Comparison of ENCODE assay signal across 17 cellular contexts in the genomic region with DNA sequence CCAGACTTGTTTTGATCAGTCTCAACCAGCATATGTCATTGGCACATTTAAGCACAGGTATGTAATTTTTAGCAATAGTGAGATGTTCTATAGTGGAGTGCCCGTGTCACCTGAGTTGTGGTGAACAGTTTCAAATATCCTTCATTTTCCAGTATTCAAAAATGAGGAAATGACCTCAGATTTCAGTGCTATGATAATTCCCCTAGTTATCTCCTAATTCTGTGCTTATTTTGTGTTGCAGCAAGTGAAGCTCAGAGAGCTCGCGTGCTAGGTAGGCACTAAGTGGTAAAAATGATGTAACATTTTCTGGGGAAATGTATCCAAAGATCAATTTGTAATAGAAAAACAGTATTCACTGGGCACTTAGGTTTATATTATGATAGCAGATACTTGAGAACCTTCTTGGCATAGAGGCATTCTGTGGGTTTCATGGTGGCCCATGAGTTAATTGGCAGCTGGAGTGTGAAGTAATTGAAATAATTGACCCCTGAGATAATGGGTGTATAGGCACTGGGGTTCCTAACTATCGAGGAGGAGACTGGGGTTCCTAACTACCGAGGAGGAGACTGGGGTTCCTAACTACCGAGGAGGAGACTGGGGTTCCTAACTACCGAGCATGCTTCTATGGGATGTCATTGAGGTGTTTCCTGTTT.
A peak's percentile ranks its signal among the peaks of the same experiment; 100 is the strongest.
DNase-seq lines count a peak whose midpoint lies in the region; ATAC-seq and TF ChIP-seq lines count a peak whose summit lies in the region.
"Had no signal": no experiment of that assay in that cellular context is flagged by ENCODE, and none has a peak within 500 bp of the region (broad histone marks: within the 10 kb centered on the region; RNA-seq: fewer than 3 reads in every experiment).

No MANE protein-coding gene starts in this region.

- H2AK5ac ChIP-seq in IMR-90 (ENCODE audit: low read depth, low read length) = peak overlapping the region; percentile 84

- TF ChIP-seq CTCF in IMR-90 (conservative IDR thresholded peaks at IDR 0.05; ENCODE audit: low read depth, low read length) = no peak
- no peak for TF ChIP-seq CTCF in suprapubic skin (IDR thresholded peaks at IDR 0.05)

- intact Hi-C loops in IMR-90 (cut with micrococcal nuclease) = no loop called here
- intact Hi-C loops in dendritic cell treated with granulocyte-macrophage colony-stimulating factor and Interleukin-4, amounts not matched to agents 40 ng/mL and 50 ng/mL, for 4 days (cut with micrococcal nuclease) = no loop called here

- H3K4me2 ChIP-seq in IMR-90 (ENCODE audit: low read depth, low read length) = no peak overlapping the region

- H2AFZ ChIP-seq in IMR-90 (replicated peaks; ENCODE audit: low read length, poor library complexity) = no peak overlapping the region

- H4K8ac ChIP-seq in IMR-90 (ENCODE audit: low read depth in 2 of 2, low read length in 2 of 2) = peak overlapping the region; percentile 76 to 77; a peak in 3 of 4 replicates

- TF ChIP-seq POLR2A in IMR-90 (IDR thresholded peaks at IDR 0.05; ENCODE audit: low read depth, low read length) (no peak), suprapubic skin (IDR thresholded peaks at IDR 0.05) (no peak)

- H3K18ac ChIP-seq in IMR-90 (ENCODE audit: low read depth, low read length) = peak overlapping the region; percentile 89

- H2BK5ac ChIP-seq in IMR-90 (ENCODE audit: low read depth, low read length, poor library complexity, severe bottlenecking) = peak overlapping the region; percentile 62

- H3K9me3 ChIP-seq in IMR-90 (ENCODE audit: control insufficient read depth, insufficient read depth, low read length) (no peaks in the 10 kb centered on the region), suprapubic skin (no peaks in the 10 kb centered on the region)
- H3K9me3 ChIP-seq: esophagus muscularis mucosa had no signal

- TF ChIP-seq EP300 in suprapubic skin (IDR thresholded peaks at IDR 0.05) = no peak

- DNase-seq in activated naive CD4-positive, alpha-beta T cell (lab: John Stamatoyannopoulos, UW) = no peak
- DNase-seq in IMR-90 (no peak), suprapubic skin (ENCODE audit: low spot score in 2 of 2) (no peak), NCI-H2227 treated with DMSO at 0.1 percent for 48 hours (lab: John Stamatoyannopoulos, UW) (no peak), activated gamma-delta T cell (lab: John Stamatoyannopoulos, UW) (no peak), NCI-H510A (lab: John Stamatoyannopoulos, UW) (no peak)
- DNase-seq: DMS79 treated with DMSO at 0.1 percent for 48 hours; effector CD8-positive, alpha-beta T cell; NCI-H1092; NCI-H2107; NCI-H526 treated with DMSO at 0.1 percent for 48 hours; PC-3 had no signal

- peak overlapping the region; percentile 71 for H3K4ac ChIP-seq in IMR-90 (ENCODE audit: low read depth, low read length)

- H3K9me1 ChIP-seq in IMR-90 (ENCODE audit: insufficient read depth, low read length) = peaks cover 23% of the 10 kb centered on the region

- H3K27me3 ChIP-seq in IMR-90 (ENCODE audit: control insufficient read depth, insufficient read depth, low read length) = no peaks in the 10 kb centered on the region
- H3K27me3 ChIP-seq in suprapubic skin = no peaks in the 10 kb centered on the region
- H3K27me3 ChIP-seq: esophagus muscularis mucosa had no signal

- no peak for ATAC-seq in IMR-90 (ENCODE audit: low read depth)
- ATAC-seq: K562, PC-3 had no signal

- no peaks in the 10 kb centered on the region for H3K9me3 Mint-ChIP-seq in activated naive CD4-positive, alpha-beta T cell treated with anti-CD3 and anti-CD28 coated beads, Interleukin-2, amount 50 U/mL, for 24 hours
- H3K9me3 Mint-ChIP-seq in dendritic cell treated with granulocyte-macrophage colony-stimulating factor and Interleukin-4, amounts not matched to agents 40 ng/mL and 50 ng/mL, for 4 days = peaks cover 15% of the 10 kb centered on the region

- in situ Hi-C loops in IMR-90 (cut with MboI; ENCODE audit: low sequenced_read_pairs) = no loop called here

- no peak for TF ChIP-seq RAD21 in IMR-90 (IDR thresholded peaks at IDR 0.05; ENCODE audit: low read length)

- H3K14ac ChIP-seq in IMR-90 (replicated peaks; ENCODE audit: low read depth, low read length) = peak overlapping the region; percentile 63

- H2AK9ac ChIP-seq in IMR-90 (replicated peaks; ENCODE audit: low read depth, low read length, poor library complexity) = no peak overlapping the region

- H4K91ac ChIP-seq in IMR-90 (ENCODE audit: insufficient read depth, low read depth, low read length) = peak overlapping the region; percentile 80

- no peaks in the 10 kb centered on the region for H3K27me3 Mint-ChIP-seq in activated naive CD4-positive, alpha-beta T cell treated with anti-CD3 and anti-CD28 coated beads, Interleukin-2, amount 50 U/mL, for 24 hours
- no peaks in the 10 kb centered on the region for H3K27me3 Mint-ChIP-seq in dendritic cell treated with granulocyte-macrophage colony-stimulating factor and Interleukin-4, amounts not matched to agents 40 ng/mL and 50 ng/mL, for 4 days

- H4K20me1 ChIP-seq in IMR-90 (ENCODE audit: insufficient read depth, low read length) = no peaks in the 10 kb centered on the region

- H3K9ac ChIP-seq in IMR-90 (ENCODE audit: low read depth, low read length) = no peak overlapping the region

- BruUV-seq in IMR-90 (replicated peaks; lab: Mats Ljungman, UMichigan) = no TSS peak

- H3K56ac ChIP-seq in IMR-90 (ENCODE audit: extremely low read depth, insufficient read depth, low read length) = no peak overlapping the region

- POLR2A ChIA-PET in IMR-90 (lab: Charles Lee; ENCODE audit: unreplicated experiment) = no interaction called here

- H2BK20ac ChIP-seq in IMR-90 (ENCODE audit: low read depth, low read length) = peak overlapping the region; percentile 47

- H3K4me3 Mint-ChIP-seq in activated naive CD4-positive, alpha-beta T cell treated with anti-CD3 and anti-CD28 coated beads, Interleukin-2, amount 50 U/mL, for 24 hours = no peak overlapping the region
- H3K4me3 Mint-ChIP-seq in dendritic cell treated with granulocyte-macrophage colony-stimulating factor and Interleukin-4, amounts not matched to agents 40 ng/mL and 50 ng/mL, for 4 days = no peak overlapping the region
- H3K4me3 Mint-ChIP-seq: T-helper 2 cell treated with Interferon-gamma antibody and Interleukin-4, amounts not matched to agents 5 μg/mL and 100 μg/mL, for 36 hours had no signal

- H3K4me1 Mint-ChIP-seq in activated naive CD4-positive, alpha-beta T cell treated with anti-CD3 and anti-CD28 coated beads, Interleukin-2, amount 50 U/mL, for 24 hours = peaks cover 78% of the 10 kb centered on the region
- H3K4me1 Mint-ChIP-seq in dendritic cell treated with granulocyte-macrophage colony-stimulating factor and Interleukin-4, amounts not matched to agents 40 ng/mL and 50 ng/mL, for 4 days (ENCODE audit: low read depth) = peaks cover 68% of the 10 kb centered on the region

- H2BK15ac ChIP-seq in IMR-90 (ENCODE audit: low read depth, low read length) = peak overlapping the region; percentile 93; the same call in 2 of the 3 replicates

- dilution Hi-C loops in IMR-90 (cut with HindIII; ENCODE audit: low sequenced_read_pairs, unreplicated experiment) = no loop called here

- H3K36me3 Mint-ChIP-seq in activated naive CD4-positive, alpha-beta T cell treated with anti-CD3 and anti-CD28 coated beads, Interleukin-2, amount 50 U/mL, for 24 hours = peaks cover 23% of the 10 kb centered on the region
- peaks cover 15% of the 10 kb centered on the region for H3K36me3 Mint-ChIP-seq in dendritic cell treated with granulocyte-macrophage colony-stimulating factor and Interleukin-4, amounts not matched to agents 40 ng/mL and 50 ng/mL, for 4 days (ENCODE audit: low read depth)

- 100% methylated on average over 2 of the region's 7 CpGs; no CpG with 5 or more reads in 1 of the 2 experiments for WGBS in IMR-90 (ENCODE audit: extremely low coverage in 2 of 2, insufficient read length in 1 of 2), 2 experiments
- 75% methylated on average over 7 of the region's 7 CpGs for WGBS in suprapubic skin

- H3K23ac ChIP-seq in IMR-90 (ENCODE audit: low read depth, low read length) = peak overlapping the region; percentile 21; the same call in 1 of the 2 replicates

- CTCF ChIA-PET in IMR-90 (lab: Yijun Ruan, JAX) = no interaction called here

- no peaks in the 10 kb centered on the region; the same call in 1 of the 2 replicates for H3K36me3 ChIP-seq in IMR-90 (ENCODE audit: control insufficient read depth, insufficient read depth, low read length)
- H3K36me3 ChIP-seq in suprapubic skin = no peaks in the 10 kb centered on the region
- H3K36me3 ChIP-seq: esophagus muscularis mucosa had no signal

- peak overlapping the region; percentile 76 for H3K27ac Mint-ChIP-seq in activated naive CD4-positive, alpha-beta T cell treated with anti-CD3 and anti-CD28 coated beads, Interleukin-2, amount 50 U/mL, for 24 hours
- peak overlapping the region; percentile 39 for H3K27ac Mint-ChIP-seq in dendritic cell treated with granulocyte-macrophage colony-stimulating factor and Interleukin-4, amounts not matched to agents 40 ng/mL and 50 ng/mL, for 4 days
- H3K27ac Mint-ChIP-seq: T-helper 2 cell treated with Interferon-gamma antibody and Interleukin-4, amounts not matched to agents 5 μg/mL and 100 μg/mL, for 36 hours had no signal

- H3K79me1 ChIP-seq in IMR-90 (ENCODE audit: low read depth in 1 of 2, low read length in 2 of 2) = peaks cover 39 to 79% of the 10 kb centered on the region in 2 experiments

- H4K5ac ChIP-seq in IMR-90 (ENCODE audit: low read depth, low read length) = peak overlapping the region; percentile 78

- peaks cover 31% of the 10 kb centered on the region for H3K4me1 ChIP-seq in IMR-90 (ENCODE audit: control insufficient read depth, insufficient read depth, low read length)
- H3K4me1 ChIP-seq in suprapubic skin = peaks cover 41% of the 10 kb centered on the region

- H2BK120ac ChIP-seq in IMR-90 (ENCODE audit: low read depth, low read length) = peak overlapping the region; percentile 82

- H3K4me3 ChIP-seq in IMR-90 (ENCODE audit: insufficient read depth, low read depth, low read length) (no peak overlapping the region), suprapubic skin (no peak overlapping the region)
- H3K4me3 ChIP-seq: esophagus muscularis mucosa, K562 had no signal

- H3K27ac ChIP-seq in IMR-90 (ENCODE audit: insufficient read depth, low read length) (peak overlapping the region; percentile 100; the same call in 1 of the 2 replicates), suprapubic skin (peak overlapping the region; percentile 24)

TF ChIP-seq in IMR-90, 13 proteins besides CTCF, POLR2A, EP300 and RAD21:
- TF ChIP-seq FOS (IDR thresholded peaks at IDR 0.05; ENCODE audit: low read depth, low read length) (no peak), MAZ (IDR thresholded peaks at IDR 0.05; ENCODE audit: borderline replicate concordance, low read depth, low read length) (no peak), BHLHE40 (IDR thresholded peaks at IDR 0.05; ENCODE audit: low read depth, low read length) (no peak), NFE2L2 (IDR thresholded peaks at IDR 0.05; ENCODE audit: low read depth, low read length) (no peak)
